In genomic region chr4:57460967-57461366, GRCh38 we compare ENCODE assay signal across 8 cellular contexts.
"Had no signal": no experiment of that assay in that cellular context is flagged by ENCODE, and none has a peak within 500 bp of the region (broad histone marks: within the 10 kb centered on the region; RNA-seq: fewer than 3 reads in every experiment).

No MANE protein-coding gene starts in this region.

- H3K27ac ChIP-seq: HL-60 had no signal

- H3K36me3 Mint-ChIP-seq: IgD-negative memory B cell had no signal

- H3K27ac Mint-ChIP-seq: IgD-negative memory B cell had no signal

- H3K4me3 Mint-ChIP-seq: IgD-negative memory B cell had no signal

- H3K4me1 Mint-ChIP-seq: IgD-negative memory B cell had no signal

- H3K27me3 Mint-ChIP-seq: IgD-negative memory B cell had no signal

- H3K4me3 ChIP-seq: K562 had no signal

- FAIRE-seq: HepG2, HTR-8/SVneo, K562 had no signal

- DNase-seq: IMR-90, KBM-7, KG1 had no signal

- ATAC-seq: HepG2, K562 had no signal
